ENCODE assay signal across 10 cellular contexts in the genomic region with DNA sequence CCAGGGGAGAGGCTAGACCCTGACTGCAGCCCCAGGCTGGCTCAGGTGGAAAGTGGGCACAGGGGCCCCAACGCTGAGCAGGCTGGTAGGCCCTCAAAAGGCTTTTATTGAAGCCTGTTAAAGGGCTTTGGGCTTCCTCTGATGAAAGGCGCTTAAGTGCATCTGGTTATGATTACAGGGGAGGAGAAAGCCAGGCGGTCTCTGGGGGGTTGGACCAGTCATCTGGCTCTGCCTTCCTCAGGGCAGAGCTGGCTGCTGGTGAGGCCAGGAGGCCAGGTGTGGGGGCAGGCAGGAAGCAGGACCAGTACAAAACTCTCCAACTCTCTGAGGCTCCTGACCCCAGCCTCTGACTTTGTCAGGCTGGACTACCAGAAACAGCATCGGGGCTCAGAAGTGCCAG.
DNase-seq lines count a peak whose midpoint lies in the region; ATAC-seq lines count a peak whose summit lies in the region.
"Had no signal": no experiment of that assay in that cellular context is flagged by ENCODE, and none has a peak within 500 bp of the region (broad histone marks: within the 10 kb centered on the region; RNA-seq: fewer than 3 reads in every experiment).

No MANE protein-coding gene starts in this region.

- peaks cover 7% of the 10 kb centered on the region for H3K36me3 Mint-ChIP-seq in activated naive CD8-positive, alpha-beta T cell treated with anti-CD3 and anti-CD28 coated beads for 36 hours
- no peaks in the 10 kb centered on the region for H3K36me3 Mint-ChIP-seq in natural killer cell treated with Interleukin-12 subunit alpha and Interleukin-12 subunit beta and Interleukin-15 and Interleukin-18, amount 100 ng/mL, for 72 hours

- peak overlapping the region; percentile 82 for H3K27ac Mint-ChIP-seq in activated naive CD8-positive, alpha-beta T cell treated with anti-CD3 and anti-CD28 coated beads for 36 hours
- peak overlapping the region in 1 of 2 donors; percentile 17 for H3K27ac Mint-ChIP-seq in natural killer cell treated with Interleukin-12 subunit alpha and Interleukin-12 subunit beta and Interleukin-15 and Interleukin-18, amount 100 ng/mL, for 72 hours

- no peak for ATAC-seq in natural killer cell treated with Interleukin-12 subunit alpha and Interleukin-12 subunit beta and Interleukin-15 and Interleukin-18, amount 100 ng/mL, for 72 hours
- ATAC-seq: body of pancreas had no signal

- DNase-seq in NCI-H1694 treated with DMSO at 0.1 percent for 48 hours (lab: John Stamatoyannopoulos, UW) (peak; percentile 13), NCI-H1694 (lab: John Stamatoyannopoulos, UW) (no peak), NAMALWA (ENCODE audit: low spot score) (peak; percentile 63), COLO829 (ENCODE audit: low spot score) (no peak), midbrain (lab: John Stamatoyannopoulos, UW) (no peak), GF-D8 (lab: John Stamatoyannopoulos, UW) (no peak)
- DNase-seq in activated naive CD8-positive, alpha-beta T cell treated with anti-CD3 and anti-CD28 coated beads for 36 hours = no peak
- DNase-seq in natural killer cell treated with Interleukin-12 subunit alpha and Interleukin-12 subunit beta and Interleukin-15 and Interleukin-18, amount 100 ng/mL, for 72 hours (ENCODE audit: low spot score) = no peak
- DNase-seq: body of pancreas, SIG-M5 had no signal

- no peaks in the 10 kb centered on the region for H3K9me3 Mint-ChIP-seq in activated naive CD8-positive, alpha-beta T cell treated with anti-CD3 and anti-CD28 coated beads for 36 hours
- no peaks in the 10 kb centered on the region for H3K9me3 Mint-ChIP-seq in natural killer cell treated with Interleukin-12 subunit alpha and Interleukin-12 subunit beta and Interleukin-15 and Interleukin-18, amount 100 ng/mL, for 72 hours

- no peaks in the 10 kb centered on the region for H3K27me3 Mint-ChIP-seq in activated naive CD8-positive, alpha-beta T cell treated with anti-CD3 and anti-CD28 coated beads for 36 hours
- peaks cover 0 to 20% of the 10 kb centered on the region in 2 donors for H3K27me3 Mint-ChIP-seq in natural killer cell treated with Interleukin-12 subunit alpha and Interleukin-12 subunit beta and Interleukin-15 and Interleukin-18, amount 100 ng/mL, for 72 hours

- H3K4me1 Mint-ChIP-seq in activated naive CD8-positive, alpha-beta T cell treated with anti-CD3 and anti-CD28 coated beads for 36 hours = peaks cover 31% of the 10 kb centered on the region
- H3K4me1 Mint-ChIP-seq in natural killer cell treated with Interleukin-12 subunit alpha and Interleukin-12 subunit beta and Interleukin-15 and Interleukin-18, amount 100 ng/mL, for 72 hours (ENCODE audit: low read depth in 2 of 2) = peaks cover 17 to 25% of the 10 kb centered on the region in 2 donors

- H3K4me3 Mint-ChIP-seq in activated naive CD8-positive, alpha-beta T cell treated with anti-CD3 and anti-CD28 coated beads for 36 hours = peak overlapping the region; percentile 76
- H3K4me3 Mint-ChIP-seq in natural killer cell treated with Interleukin-12 subunit alpha and Interleukin-12 subunit beta and Interleukin-15 and Interleukin-18, amount 100 ng/mL, for 72 hours = peak overlapping the region; percentile 67

Comparison
In these comparisons a context has a peak if more than half of its experiments do, and no peak if none do; other contexts are left out.
1. DNase-seq: peak in NCI-H1694 treated with DMSO at 0.1 percent for 48 hours (single experiment) and NAMALWA (single experiment); none in NCI-H1694 (single experiment), activated naive CD8-positive, alpha-beta T cell treated with anti-CD3 and anti-CD28 coated beads for 36 hours (single experiment), natural killer cell treated with Interleukin-12 subunit alpha and Interleukin-12 subunit beta and Interleukin-15 and Interleukin-18, amount 100 ng/mL, for 72 hours (single experiment), COLO829 (single experiment), midbrain (single experiment) and GF-D8 (single experiment).